In the genomic region with DNA sequence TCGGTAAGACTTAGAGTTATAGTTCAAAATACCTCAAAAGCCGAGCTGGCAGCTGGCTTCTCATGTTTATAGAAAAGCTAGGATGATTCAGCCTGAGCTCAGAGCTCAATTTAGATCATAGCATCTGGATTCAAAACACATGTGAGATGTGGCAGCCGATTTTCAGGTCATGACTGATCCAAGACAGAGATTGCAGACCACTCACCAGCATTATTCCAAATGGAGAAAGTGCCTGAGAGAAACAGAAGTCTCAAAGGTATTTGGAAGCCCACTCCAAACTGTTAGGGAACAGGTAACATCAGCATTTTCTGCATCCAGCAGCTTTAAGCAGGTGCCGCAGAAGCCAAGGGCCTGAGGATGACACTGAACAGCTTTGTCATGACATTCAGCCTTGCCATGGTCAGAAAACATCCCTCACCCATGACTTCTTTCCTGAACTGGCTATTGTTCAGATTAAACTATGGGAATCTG, we compare ENCODE assay signal across 11 cellular contexts.
A peak's percentile ranks its signal among the peaks of the same experiment; 100 is the strongest.
DNase-seq lines count a peak whose midpoint lies in the region; ATAC-seq and TF ChIP-seq lines count a peak whose summit lies in the region.
"Had no signal": no experiment of that assay in that cellular context is flagged by ENCODE, and none has a peak within 500 bp of the region (broad histone marks: within the 10 kb centered on the region; RNA-seq: fewer than 3 reads in every experiment).

No MANE protein-coding gene starts in this region.

- H3K27ac Mint-ChIP-seq in activated T-cell treated with anti-CD3 and anti-CD28 coated beads, Interleukin-2, amount 50 U/mL, for 24 hours: peak overlapping the region; percentile 90
- peak overlapping the region; percentile 86 for H3K27ac Mint-ChIP-seq in activated CD8-positive, alpha-beta T cell treated with anti-CD3 and anti-CD28 coated beads for 36 hours
- H3K27ac Mint-ChIP-seq in stimulated activated naive B cell treated with anti-CD40 and anti-IgM and Interleukin-4, amounts not matched to agents 10 μg/mL and 1 μg/mL and 100 μg/mL, for 72 hours: peak overlapping the region; percentile 88
- H3K27ac Mint-ChIP-seq: CD14-positive monocyte; effector memory CD8-positive, alpha-beta T cell had no signal

- H3K27me3 ChIP-seq in foreskin keratinocyte: no peaks in the 10 kb centered on the region

- H3K9me3 Mint-ChIP-seq in activated T-cell treated with anti-CD3 and anti-CD28 coated beads, Interleukin-2, amount 50 U/mL, for 24 hours: peaks cover 20% of the 10 kb centered on the region
- peaks cover 13% of the 10 kb centered on the region for H3K9me3 Mint-ChIP-seq in activated CD8-positive, alpha-beta T cell treated with anti-CD3 and anti-CD28 coated beads for 36 hours
- peaks cover 5 to 10% of the 10 kb centered on the region in 2 donors for H3K9me3 Mint-ChIP-seq in stimulated activated naive B cell treated with anti-CD40 and anti-IgM and Interleukin-4, amounts not matched to agents 10 μg/mL and 1 μg/mL and 100 μg/mL, for 72 hours
- H3K9me3 Mint-ChIP-seq: effector memory CD8-positive, alpha-beta T cell had no signal

- ATAC-seq in activated CD8-positive, alpha-beta T cell treated with anti-CD3 and anti-CD28 coated beads for 36 hours: peak; percentile 20
- ATAC-seq in foreskin keratinocyte (peak; percentile 85), HG03045 (IDR thresholded peaks at IDR 0.05; ENCODE audit: unreplicated experiment) (no peak), HG03520 (IDR thresholded peaks at IDR 0.05; ENCODE audit: unreplicated experiment) (no peak)
- ATAC-seq in stimulated activated naive B cell treated with anti-CD40 and anti-IgM and Interleukin-4, amounts not matched to agents 10 μg/mL and 1 μg/mL and 100 μg/mL, for 72 hours (replicated peaks): no peak
- ATAC-seq: effector memory CD8-positive, alpha-beta T cell had no signal

- CTCF ChIA-PET in activated CD8-positive, alpha-beta T cell treated with anti-CD3 and anti-CD28 coated beads for 36 hours (lab: Charles Lee): interaction anchor here (0.7 to 1.3 kb wide), 6 partner anchors 15 to 283 kb away, joined by 3 read pairs; no protein-coding TSS in a partner anchor

- DNase-seq in activated T-cell treated with anti-CD3 and anti-CD28 coated beads, Interleukin-2, amount 50 U/mL, for 24 hours: no peak
- no peak for DNase-seq in activated T-cell treated with anti-CD3 and anti-CD28 coated beads, Interleukin-2, amount 50 U/mL, for 1 hour
- DNase-seq in activated CD8-positive, alpha-beta T cell treated with anti-CD3 and anti-CD28 coated beads for 36 hours: peak; percentile 66
- DNase-seq in foreskin keratinocyte (peak; percentile 47 to 68), NCI-H526 (lab: John Stamatoyannopoulos, UW) (no peak)
- no peak for DNase-seq in stimulated activated naive B cell treated with anti-CD40 and anti-IgM and Interleukin-4, amounts not matched to agents 10 μg/mL and 1 μg/mL and 100 μg/mL, for 72 hours
- DNase-seq: effector memory CD8-positive, alpha-beta T cell; midbrain had no signal

- intact Hi-C loops in activated CD8-positive, alpha-beta T cell treated with anti-CD3 and anti-CD28 coated beads for 36 hours (cut with micrococcal nuclease): loop anchor here (5.0 kb wide), 1 partner anchor 112 kb away; no protein-coding TSS in a partner anchor

- H3K36me3 Mint-ChIP-seq in activated T-cell treated with anti-CD3 and anti-CD28 coated beads, Interleukin-2, amount 50 U/mL, for 24 hours (ENCODE audit: low read depth): peaks cover 69% of the 10 kb centered on the region
- peaks cover 56% of the 10 kb centered on the region for H3K36me3 Mint-ChIP-seq in activated CD8-positive, alpha-beta T cell treated with anti-CD3 and anti-CD28 coated beads for 36 hours (ENCODE audit: low read depth)
- H3K36me3 Mint-ChIP-seq in stimulated activated naive B cell treated with anti-CD40 and anti-IgM and Interleukin-4, amounts not matched to agents 10 μg/mL and 1 μg/mL and 100 μg/mL, for 72 hours: peaks cover 37 to 46% of the 10 kb centered on the region in 2 donors
- H3K36me3 Mint-ChIP-seq: CD14-positive monocyte had no signal

- TF ChIP-seq CTCF in activated CD8-positive, alpha-beta T cell treated with anti-CD3 and anti-CD28 coated beads for 36 hours (IDR thresholded peaks at IDR 0.05): no peak
- TF ChIP-seq CTCF in foreskin keratinocyte (conservative IDR thresholded peaks at IDR 0.05): no peak

- H3K27ac ChIP-seq in foreskin keratinocyte: peak overlapping the region; percentile 47

- H3K4me3 Mint-ChIP-seq in activated T-cell treated with anti-CD3 and anti-CD28 coated beads, Interleukin-2, amount 50 U/mL, for 24 hours: peak overlapping the region; percentile 50
- peak overlapping the region; percentile 61 for H3K4me3 Mint-ChIP-seq in activated CD8-positive, alpha-beta T cell treated with anti-CD3 and anti-CD28 coated beads for 36 hours
- H3K4me3 Mint-ChIP-seq in stimulated activated naive B cell treated with anti-CD40 and anti-IgM and Interleukin-4, amounts not matched to agents 10 μg/mL and 1 μg/mL and 100 μg/mL, for 72 hours: peak overlapping the region; percentile 67 to 70
- H3K4me3 Mint-ChIP-seq: CD14-positive monocyte; effector memory CD8-positive, alpha-beta T cell had no signal

- no peaks in the 10 kb centered on the region for H3K27me3 Mint-ChIP-seq in activated T-cell treated with anti-CD3 and anti-CD28 coated beads, Interleukin-2, amount 50 U/mL, for 24 hours
- no peaks in the 10 kb centered on the region for H3K27me3 Mint-ChIP-seq in activated CD8-positive, alpha-beta T cell treated with anti-CD3 and anti-CD28 coated beads for 36 hours
- H3K27me3 Mint-ChIP-seq in stimulated activated naive B cell treated with anti-CD40 and anti-IgM and Interleukin-4, amounts not matched to agents 10 μg/mL and 1 μg/mL and 100 μg/mL, for 72 hours: no peaks in the 10 kb centered on the region
- H3K27me3 Mint-ChIP-seq: effector memory CD8-positive, alpha-beta T cell had no signal

- H3K4me1 ChIP-seq in foreskin keratinocyte: peaks cover 4% of the 10 kb centered on the region

- POLR2A ChIA-PET in activated CD8-positive, alpha-beta T cell treated with anti-CD3 and anti-CD28 coated beads for 36 hours (lab: Charles Lee): interaction anchor here (0.9 to 3.0 kb wide), 8 partner anchors 15 to 116 kb away, joined by 3 to 13 read pairs (median 3); no protein-coding TSS in a partner anchor

- H3K4me1 Mint-ChIP-seq in activated T-cell treated with anti-CD3 and anti-CD28 coated beads, Interleukin-2, amount 50 U/mL, for 24 hours (ENCODE audit: low read depth): peaks cover 98% of the 10 kb centered on the region
- H3K4me1 Mint-ChIP-seq in activated CD8-positive, alpha-beta T cell treated with anti-CD3 and anti-CD28 coated beads for 36 hours (ENCODE audit: low read depth): peaks cover 80% of the 10 kb centered on the region
- peaks cover 47 to 72% of the 10 kb centered on the region in 2 donors for H3K4me1 Mint-ChIP-seq in stimulated activated naive B cell treated with anti-CD40 and anti-IgM and Interleukin-4, amounts not matched to agents 10 μg/mL and 1 μg/mL and 100 μg/mL, for 72 hours

Comparison
In these comparisons a context has a peak if more than half of its experiments do, and no peak if none do; other contexts are left out.
1. DNase-seq: peak in activated CD8-positive, alpha-beta T cell treated with anti-CD3 and anti-CD28 coated beads for 36 hours (single experiment) and foreskin keratinocyte (2 of 2); none in activated T-cell treated with anti-CD3 and anti-CD28 coated beads, Interleukin-2, amount 50 U/mL, for 24 hours (single experiment), activated T-cell treated with anti-CD3 and anti-CD28 coated beads, Interleukin-2, amount 50 U/mL, for 1 hour (single experiment), stimulated activated naive B cell treated with anti-CD40 and anti-IgM and Interleukin-4, amounts not matched to agents 10 μg/mL and 1 μg/mL and 100 μg/mL, for 72 hours (single experiment) and NCI-H526 (0 of 2).
2. ATAC-seq: peak in activated CD8-positive, alpha-beta T cell treated with anti-CD3 and anti-CD28 coated beads for 36 hours (single experiment) and foreskin keratinocyte (single experiment); none in stimulated activated naive B cell treated with anti-CD40 and anti-IgM and Interleukin-4, amounts not matched to agents 10 μg/mL and 1 μg/mL and 100 μg/mL, for 72 hours (0 of 2), HG03045 (single experiment) and HG03520 (single experiment).
3. Peak in every context shown above with its lines, with median percentiles within 50 percentile points of each other: H3K27ac Mint-ChIP-seq and H3K4me3 Mint-ChIP-seq.